Comparison of ENCODE assay signal across 6 cellular contexts in genomic region chr11:6258571-6258998, GRCh38. TPM values are rescaled to one million over a fixed set of nuclear protein-coding genes. Genes with fewer than 3 reads are reported as not detected.
DNase-seq lines count a peak whose midpoint lies in the region; ATAC-seq and TF ChIP-seq lines count a peak whose summit lies in the region.

No MANE protein-coding gene starts in this region.

- CTCF ChIA-PET in mammary epithelial cell (lab: Charles Lee; ENCODE audit: low non-redundant PET): interaction anchor here (0.5 kb wide), 1 partner anchor 40 kb away, joined by 4 read pairs; no protein-coding TSS in a partner anchor

- H3K9ac ChIP-seq in mammary epithelial cell (ENCODE audit: insufficient read depth, low read length) (no peak overlapping the region), neuronal stem cell (ENCODE audit: low read depth, low read length, poor library complexity) (no peak overlapping the region)

- H3K79me1 ChIP-seq in neuronal stem cell (ENCODE audit: low read depth, low read length): no peaks in the 10 kb centered on the region

- H3K27ac ChIP-seq in mammary epithelial cell (ENCODE audit: insufficient read depth, low read depth, low read length) (no peak overlapping the region), neuronal stem cell (replicated peaks; ENCODE audit: low read length) (no peak overlapping the region), esophagus squamous epithelium (no peak overlapping the region)

- no peaks in the 10 kb centered on the region for H3K36me3 ChIP-seq in mammary epithelial cell (ENCODE audit: insufficient read depth, low read length)
- H3K36me3 ChIP-seq in neuronal stem cell (replicated peaks in 1 of 2; ENCODE audit: control insufficient read depth in 2 of 2, insufficient read depth in 2 of 2, low read length in 2 of 2): no peaks in the 10 kb centered on the region
- H3K36me3 ChIP-seq in esophagus squamous epithelium: no peaks in the 10 kb centered on the region

- peak overlapping the region; percentile 90 for H3K18ac ChIP-seq in neuronal stem cell (ENCODE audit: low read length)

- H4K91ac ChIP-seq in neuronal stem cell (ENCODE audit: low read depth, low read length, poor library complexity): no peak overlapping the region

- WGBS in mammary epithelial cell (ENCODE audit: low coverage, missing lambda C conversion rate): 4% methylated on average over 8 of the region's 15 CpGs
- WGBS in neuronal stem cell (ENCODE audit: extremely low coverage in 2 of 2, insufficient read length in 2 of 2, insufficient replicate concordance in 1 of 2), 2 donors: no CpG with 5 or more reads among the region's 15 CpGs
- 14 to 25% methylated on average over 5 to 15 of the region's 15 CpGs for WGBS in esophagus squamous epithelium, 2 donors

- no peaks in the 10 kb centered on the region for H4K20me1 ChIP-seq in mammary epithelial cell (ENCODE audit: insufficient read depth, low read length)

- H2BK12ac ChIP-seq in neuronal stem cell (ENCODE audit: low read length): peak overlapping the region; percentile 58

- DNase-seq in G401 (ENCODE audit: low spot score) (peak; percentile 60), mammary epithelial cell (no peak), neuronal stem cell (ENCODE audit: low spot score) (peak; percentile 29), esophagus squamous epithelium (lab: John Stamatoyannopoulos, UW) (no peak), NCI-H128 (lab: John Stamatoyannopoulos, UW; ENCODE audit: unreplicated experiment) (no peak)

- in situ Hi-C loops in G401 (cut with HindIII; ENCODE audit: low sequenced_read_pairs) (no loop called here), mammary epithelial cell (cut with MboI; ENCODE audit: low sequenced_read_pairs in 2 of 2) (loop anchor here in 1 of 2 donors (10.0 kb wide), 1 partner anchor 56 kb away; no protein-coding TSS in a partner anchor)

- H3K23ac ChIP-seq in neuronal stem cell (ENCODE audit: low read depth, low read length, poor library complexity): no peak overlapping the region

- peak overlapping the region; percentile 40 for H2BK5ac ChIP-seq in neuronal stem cell (ENCODE audit: low read length)

- no peak for TF ChIP-seq POLR2A in esophagus squamous epithelium (IDR thresholded peaks at IDR 0.05)

- H3K14ac ChIP-seq in neuronal stem cell (ENCODE audit: low read length): no peak overlapping the region

- TF ChIP-seq CTCF in mammary epithelial cell (conservative IDR thresholded peaks at IDR 0.05 in 1 of 2, IDR thresholded peaks at IDR 0.05 in 1 of 2; ENCODE audit: extremely low read depth in 1 of 2, insufficient read depth in 1 of 2, low read depth in 1 of 2, low read length in 2 of 2) (no peak), esophagus squamous epithelium (IDR thresholded peaks at IDR 0.05) (no peak)

- dilution Hi-C loops in mammary epithelial cell (cut with HindIII; ENCODE audit: low sequenced_read_pairs): loop anchor here (10.0 kb wide), 1 partner anchor 46 kb away; no protein-coding TSS in a partner anchor

- intact Hi-C loops in mammary epithelial cell (cut with micrococcal nuclease) (no loop called here), esophagus squamous epithelium (cut with DNase I) (no loop called here)

- peak overlapping the region; percentile 32 for H2BK15ac ChIP-seq in neuronal stem cell (ENCODE audit: low read length)

- H2AFZ ChIP-seq in mammary epithelial cell (ENCODE audit: low read depth, low read length) (peak overlapping the region; percentile 36), neuronal stem cell (ENCODE audit: low read length) (peak overlapping the region; percentile 85)

- H2BK120ac ChIP-seq in neuronal stem cell (ENCODE audit: low read depth, low read length): no peak overlapping the region

- ATAC-seq in HG02571 (IDR thresholded peaks at IDR 0.05; ENCODE audit: unreplicated experiment): no peak

- peaks cover 7% of the 10 kb centered on the region for H3K4me1 ChIP-seq in mammary epithelial cell (ENCODE audit: insufficient read depth, low read length)
- H3K4me1 ChIP-seq in neuronal stem cell (ENCODE audit: control insufficient read depth in 2 of 2, insufficient read depth in 1 of 2, low read depth in 1 of 2, low read length in 2 of 2): peaks cover 4 to 15% of the 10 kb centered on the region in 2 donors
- peaks cover 16 to 18% (median 17%) of the 10 kb centered on the region in 3 donors for H3K4me1 ChIP-seq in esophagus squamous epithelium

- no peaks in the 10 kb centered on the region for H3K9me3 ChIP-seq in mammary epithelial cell (replicated peaks; ENCODE audit: insufficient read depth, low read length)
- no peaks in the 10 kb centered on the region for H3K9me3 ChIP-seq in neuronal stem cell (replicated peaks in 1 of 2; ENCODE audit: control insufficient read depth in 2 of 2, insufficient read depth in 1 of 2, low read depth in 1 of 2, low read length in 2 of 2)
- no peaks in the 10 kb centered on the region for H3K9me3 ChIP-seq in esophagus squamous epithelium

- H3K79me2 ChIP-seq in mammary epithelial cell (ENCODE audit: insufficient read depth, low read length): no peaks in the 10 kb centered on the region

- no peak overlapping the region for H3K4ac ChIP-seq in neuronal stem cell (ENCODE audit: low read length)

- H4K8ac ChIP-seq in neuronal stem cell (ENCODE audit: low read depth, low read length): no peak overlapping the region

- BruUV-seq in mammary epithelial cell (replicated peaks; lab: Mats Ljungman, UMichigan): no TSS peak

- peaks cover 25% of the 10 kb centered on the region for H3K27me3 ChIP-seq in mammary epithelial cell (ENCODE audit: insufficient read depth, low read length)
- peaks cover 0 to 92% (median 1%) of the 10 kb centered on the region in 3 experiments for H3K27me3 ChIP-seq in neuronal stem cell (ENCODE audit: control insufficient read depth in 3 of 3, insufficient read depth in 3 of 3, low read depth in 1 of 3, low read length in 3 of 3)
- peaks cover 0 to 64% (median 21%) of the 10 kb centered on the region in 4 donors for H3K27me3 ChIP-seq in esophagus squamous epithelium

- H3K4me3 ChIP-seq in mammary epithelial cell (replicated peaks in 1 of 3; ENCODE audit: insufficient read depth in 1 of 3, low read depth in 2 of 3, low read length in 3 of 3) (no peak overlapping the region), neuronal stem cell (ENCODE audit: low read length in 2 of 2) (peak overlapping the region in 1 of 2 donors; percentile 83), esophagus squamous epithelium (peak overlapping the region in 2 of 4 donors; percentile 44 to 65)

- peak overlapping the region; percentile 1 for H2AK5ac ChIP-seq in neuronal stem cell (ENCODE audit: low read depth, low read length)

- H3K4me2 ChIP-seq in mammary epithelial cell (ENCODE audit: insufficient read depth, low read depth, low read length) (peak overlapping the region; percentile 56), neuronal stem cell (ENCODE audit: insufficient read depth, low read length, poor library complexity, severe bottlenecking) (peak overlapping the region; percentile 96)

RNA-seq across cellular contexts. Expression of gene CCKBR, which starts 1.1 kb away (rescaled TPM):
- not detected in 2 replicates for total RNA-seq in G401 (2014; rRNA removed; shearing (Covaris generic))
- total RNA-seq in mammary epithelial cell (not detected), esophagus squamous epithelium (under 1 TPM in 2 of 4 donors, not detected in 2; 0.15 to 0.45 TPM)
- not detected for polyA plus RNA-seq in mammary epithelial cell
- polyA minus RNA-seq in mammary epithelial cell: not detected
- 15.4 TPM for polyA plus RNA-seq in neuronal stem cell (2013, experiment 1 of 2)
- 15.2 TPM for polyA plus RNA-seq in neuronal stem cell (2013, experiment 2 of 2)

RNA-seq across cellular contexts. Expression of gene CNGA4, which starts 19.7 kb away (rescaled TPM):
- total RNA-seq in G401 (2014; rRNA removed; shearing (Covaris generic)): not detected in 2 replicates
- total RNA-seq in mammary epithelial cell (under 1 TPM; 0.17 to 0.38 TPM), esophagus squamous epithelium (under 1 TPM in 1 of 4 donors, not detected in 3; 0.38 TPM)
- polyA plus RNA-seq in mammary epithelial cell: 0.06 TPM
- 10.4 TPM for polyA minus RNA-seq in mammary epithelial cell
- polyA plus RNA-seq in neuronal stem cell (2013, experiment 1 of 2): 0.08 TPM
- 0.06 TPM for polyA plus RNA-seq in neuronal stem cell (2013, experiment 2 of 2)

RNA-seq across cellular contexts. Expression of gene FHIP1B, which starts 24.1 kb away (rescaled TPM):
- total RNA-seq in G401 (2014; rRNA removed; shearing (Covaris generic)): 16.1 and 38.0 TPM in 2 replicates
- total RNA-seq in mammary epithelial cell: 10 to 100 TPM; 24.4 to 29.7 TPM
- 17.1 TPM for polyA plus RNA-seq in mammary epithelial cell
- 20.0 TPM for polyA minus RNA-seq in mammary epithelial cell
- polyA plus RNA-seq in neuronal stem cell (2013, experiment 1 of 2): 21.2 TPM
- 20.4 TPM for polyA plus RNA-seq in neuronal stem cell (2013, experiment 2 of 2)
- 10 to 100 TPM in 3 of 4 donors, 1 to 10 TPM in 1; 8.3 to 33.5 (median 23.1) TPM for total RNA-seq in esophagus squamous epithelium

RNA-seq across cellular contexts. Expression of gene C11orf42, which starts 53.2 kb away (rescaled TPM):
- total RNA-seq in G401 (2014; rRNA removed; shearing (Covaris generic)): not detected in 2 replicates
- total RNA-seq in mammary epithelial cell: not detected
- not detected for polyA plus RNA-seq in mammary epithelial cell
- not detected for polyA minus RNA-seq in mammary epithelial cell
- polyA plus RNA-seq in neuronal stem cell (2013, experiment 1 of 2): not detected
- polyA plus RNA-seq in neuronal stem cell (2013, experiment 2 of 2): not detected
- not detected for total RNA-seq in esophagus squamous epithelium

RNA-seq across cellular contexts. Expression of gene OR52W1, which starts 59.6 kb away (rescaled TPM):
- not detected in 2 replicates for total RNA-seq in G401 (2014; rRNA removed; shearing (Covaris generic))
- total RNA-seq in mammary epithelial cell (not detected), esophagus squamous epithelium (not detected)
- polyA plus RNA-seq in mammary epithelial cell: not detected
- polyA minus RNA-seq in mammary epithelial cell: not detected
- polyA plus RNA-seq in neuronal stem cell (2013, experiment 1 of 2): not detected
- polyA plus RNA-seq in neuronal stem cell (2013, experiment 2 of 2): not detected

Comparison
In these comparisons a context has a peak if more than half of its experiments do, and no peak if none do; other contexts are left out.
1. DNase-seq: peak in G401 (single experiment) and neuronal stem cell (single experiment); none in mammary epithelial cell (single experiment), esophagus squamous epithelium (single experiment) and NCI-H128 (single experiment).